In genomic region chr12:124915249-124916236, GRCh38 we compare ENCODE assay signal across 9 cellular contexts. TPM values are rescaled to one million over a fixed set of nuclear protein-coding genes. Genes with fewer than 3 reads are reported as not detected.
DNase-seq lines count a peak whose midpoint lies in the region; ATAC-seq, FAIRE-seq and TF ChIP-seq lines count a peak whose summit lies in the region.
"Had no signal": no experiment of that assay in that cellular context is flagged by ENCODE, and none has a peak within 500 bp of the region (broad histone marks: within the 10 kb centered on the region; RNA-seq: fewer than 3 reads in every experiment).

No MANE protein-coding gene starts in this region.

- H3K27me3 ChIP-seq in bronchial epithelial cell (ENCODE audit: control insufficient read depth, insufficient read depth, low read length) = no peaks in the 10 kb centered on the region
- no peaks in the 10 kb centered on the region for H3K27me3 ChIP-seq in left lung

- no peaks in the 10 kb centered on the region for H3K9me3 ChIP-seq in left lung

- H3K4me3 Mint-ChIP-seq in activated CD4-positive, alpha-beta T cell treated with anti-CD3 and anti-CD28 coated beads for 36 hours = peak overlapping the region; percentile 100
- H3K4me3 Mint-ChIP-seq in IgD-negative memory B cell = peak overlapping the region; percentile 99

- H3K4me1 Mint-ChIP-seq in activated CD4-positive, alpha-beta T cell treated with anti-CD3 and anti-CD28 coated beads for 36 hours = peaks cover 81% of the 10 kb centered on the region
- peaks cover 57 to 63% (median 57%) of the 10 kb centered on the region in 3 donors for H3K4me1 Mint-ChIP-seq in IgD-negative memory B cell

- H3K27ac ChIP-seq in left lung (peak overlapping the region; percentile 99), substantia nigra (ENCODE audit: low read depth, low read length, poor library complexity, severe bottlenecking) (peak overlapping the region; percentile 100)

- H3K9me3 Mint-ChIP-seq in activated CD4-positive, alpha-beta T cell treated with anti-CD3 and anti-CD28 coated beads for 36 hours (ENCODE audit: low read depth) = no peaks in the 10 kb centered on the region
- peaks cover 0 to 6% (median 0%) of the 10 kb centered on the region in 3 donors for H3K9me3 Mint-ChIP-seq in IgD-negative memory B cell

- POLR2A ChIA-PET in activated CD4-positive, alpha-beta T cell treated with anti-CD3 and anti-CD28 coated beads for 36 hours (lab: Charles Lee) = interaction anchor here (0.6 to 4.1 kb wide), 4 partner anchors 12 to 1281 kb away, joined by 3 to 39 read pairs (median 8); no protein-coding TSS in a partner anchor
- POLR2A ChIA-PET in GM10248 (lab: Yijun Ruan, JAX) = interaction anchor here (0.5 to 2.1 kb wide), 6 partner anchors 9 to 365 kb away, joined by 3 to 16 read pairs (median 3); no protein-coding TSS in a partner anchor

- DNase-seq in activated CD4-positive, alpha-beta T cell treated with anti-CD3 and anti-CD28 coated beads for 36 hours = no peak
- no peak for DNase-seq in activated CD4-positive, alpha-beta T cell treated with anti-CD3 and anti-CD28 coated beads, Interleukin-2, amount 50 U/mL, for 1 hour
- peak; percentile 45 for DNase-seq in bronchial epithelial cell (ENCODE audit: low read depth)
- DNase-seq in left lung = peak; percentile 77 to 88
- no peak for DNase-seq in substantia nigra (lab: John Stamatoyannopoulos, UW)
- no peak for DNase-seq in GM10248 (ENCODE audit: extremely low spot score)
- no peak for DNase-seq in DMS114 treated with DMSO at 0.1 percent for 48 hours (lab: John Stamatoyannopoulos, UW; ENCODE audit: unreplicated experiment)

- intact Hi-C loops in activated CD4-positive, alpha-beta T cell treated with anti-CD3 and anti-CD28 coated beads for 36 hours (cut with DNase I, micrococcal nuclease) = loop anchor here (2.0 to 10.0 kb wide), 8 partner anchors 53 to 1941 kb away; partner anchors contain the start of genes BRI3BP (in 1 of the 2), CCDC92 (in 1 of the 2), NCOR2 (in 1 of the 2) and OGFOD2 (in 1 of the 2)
- intact Hi-C loops in left lung (cut with DNase I) = no loop called here

- peaks cover 38% of the 10 kb centered on the region for H3K36me3 Mint-ChIP-seq in activated CD4-positive, alpha-beta T cell treated with anti-CD3 and anti-CD28 coated beads for 36 hours (ENCODE audit: low read depth)
- peaks cover 15% of the 10 kb centered on the region for H3K36me3 Mint-ChIP-seq in IgD-negative memory B cell

- H3K4me3 ChIP-seq in bronchial epithelial cell (ENCODE audit: low read depth, low read length) = peak overlapping the region; percentile 94
- peak overlapping the region; percentile 83 to 85 for H3K4me3 ChIP-seq in left lung

- no peaks in the 10 kb centered on the region for H3K27me3 Mint-ChIP-seq in activated CD4-positive, alpha-beta T cell treated with anti-CD3 and anti-CD28 coated beads for 36 hours
- H3K27me3 Mint-ChIP-seq in IgD-negative memory B cell = no peaks in the 10 kb centered on the region

- peaks cover 43 to 68% of the 10 kb centered on the region in 2 donors for H3K4me1 ChIP-seq in left lung

- no peak for ATAC-seq in activated CD4-positive, alpha-beta T cell treated with anti-CD3 and anti-CD28 coated beads for 36 hours
- peak; percentile 1 for ATAC-seq in left lung

- TF ChIP-seq CTCF in bronchial epithelial cell (IDR thresholded peaks at IDR 0.05; ENCODE audit: insufficient read depth, low read length, severe bottlenecking) (no peak), left lung (IDR thresholded peaks at IDR 0.05) (no peak), GM10248 (IDR thresholded peaks at IDR 0.05; ENCODE audit: control extremely low read depth, extremely low read depth, low read depth, missing control alignments) (no peak)

- CTCF ChIA-PET in activated CD4-positive, alpha-beta T cell treated with anti-CD3 and anti-CD28 coated beads for 36 hours (lab: Charles Lee) = interaction anchor here (0.7 to 8.3 kb wide), 4 partner anchors 9 to 876 kb away, joined by 3 to 92 read pairs (median 46); no protein-coding TSS in a partner anchor
- CTCF ChIA-PET in GM10248 (lab: Yijun Ruan, JAX) = interaction anchor here (6.9 to 14.4 kb wide), 2 partner anchors 9 to 22 kb away, joined by 53 to 193 read pairs; no protein-coding TSS in a partner anchor

- H3K27ac Mint-ChIP-seq in activated CD4-positive, alpha-beta T cell treated with anti-CD3 and anti-CD28 coated beads for 36 hours = peak overlapping the region; percentile 100
- H3K27ac Mint-ChIP-seq in IgD-negative memory B cell = peak overlapping the region; percentile 98 to 100 (median 100)

- H3K36me3 ChIP-seq in bronchial epithelial cell (ENCODE audit: control insufficient read depth, insufficient read depth, low read length) (peaks cover 16% of the 10 kb centered on the region), left lung (peaks cover 0 to 29% of the 10 kb centered on the region in 2 donors)

- no peak for FAIRE-seq in bronchial epithelial cell (lab: Jason Lieb, UNC)
- FAIRE-seq: islet of Langerhans had no signal

RNA-seq across cellular contexts. Expression of gene UBC, which starts 1.1 kb away (rescaled TPM):
- total RNA-seq in activated CD4-positive, alpha-beta T cell treated with anti-CD3 and anti-CD28 coated beads for 36 hours = 100 to 1,000 TPM; 809 to 936 TPM
- 1,893 TPM for polyA plus RNA-seq in IgD-negative memory B cell
- total RNA-seq in bronchial epithelial cell = 2,139 and 3,632 TPM in 2 replicates
- total RNA-seq in left lung = 1,000 to 10,000 TPM in 1 of 2 donors, 100 to 1,000 TPM in 1; 933 to 1,095 TPM

RNA-seq across cellular contexts. Expression of gene SCARB1, which starts 51.9 kb away (rescaled TPM):
- 10 to 100 TPM; 22.9 to 24.1 TPM for total RNA-seq in activated CD4-positive, alpha-beta T cell treated with anti-CD3 and anti-CD28 coated beads for 36 hours
- polyA plus RNA-seq in IgD-negative memory B cell = 23.9 TPM
- 6.6 and 7.4 TPM in 2 replicates for total RNA-seq in bronchial epithelial cell
- 10 to 100 TPM; 23.5 to 36.5 TPM for total RNA-seq in left lung

Comparison
In these comparisons a context has a peak if more than half of its experiments do, and no peak if none do; other contexts are left out.
1. DNase-seq: peak in bronchial epithelial cell (single experiment) and left lung (2 of 2); none in activated CD4-positive, alpha-beta T cell treated with anti-CD3 and anti-CD28 coated beads for 36 hours (single experiment), activated CD4-positive, alpha-beta T cell treated with anti-CD3 and anti-CD28 coated beads, Interleukin-2, amount 50 U/mL, for 1 hour (single experiment), substantia nigra (0 of 49), GM10248 (single experiment) and DMS114 treated with DMSO at 0.1 percent for 48 hours (single experiment).
2. intact Hi-C loops: an anchor here in activated CD4-positive, alpha-beta T cell treated with anti-CD3 and anti-CD28 coated beads for 36 hours (2.0 to 10.0 kb wide); none called in left lung.